ENCODE assay signal across 8 cellular contexts in genomic region chr7:132115028-132115427, GRCh38.
"Had no signal": no experiment of that assay in that cellular context is flagged by ENCODE, and none has a peak within 500 bp of the region (broad histone marks: within the 10 kb centered on the region; RNA-seq: fewer than 3 reads in every experiment).

No MANE protein-coding gene starts in this region.

- ATAC-seq: GM12878 had no signal

- FAIRE-seq: G401.6, GM12878, GM12891, GM12892, GM18507, GM19239 had no signal

- H3K4me3 ChIP-seq: GM12878 had no signal

- DNase-seq: GDM1, GF-D8 had no signal
